ENCODE assay signal across 8 cellular contexts in the genomic region with DNA sequence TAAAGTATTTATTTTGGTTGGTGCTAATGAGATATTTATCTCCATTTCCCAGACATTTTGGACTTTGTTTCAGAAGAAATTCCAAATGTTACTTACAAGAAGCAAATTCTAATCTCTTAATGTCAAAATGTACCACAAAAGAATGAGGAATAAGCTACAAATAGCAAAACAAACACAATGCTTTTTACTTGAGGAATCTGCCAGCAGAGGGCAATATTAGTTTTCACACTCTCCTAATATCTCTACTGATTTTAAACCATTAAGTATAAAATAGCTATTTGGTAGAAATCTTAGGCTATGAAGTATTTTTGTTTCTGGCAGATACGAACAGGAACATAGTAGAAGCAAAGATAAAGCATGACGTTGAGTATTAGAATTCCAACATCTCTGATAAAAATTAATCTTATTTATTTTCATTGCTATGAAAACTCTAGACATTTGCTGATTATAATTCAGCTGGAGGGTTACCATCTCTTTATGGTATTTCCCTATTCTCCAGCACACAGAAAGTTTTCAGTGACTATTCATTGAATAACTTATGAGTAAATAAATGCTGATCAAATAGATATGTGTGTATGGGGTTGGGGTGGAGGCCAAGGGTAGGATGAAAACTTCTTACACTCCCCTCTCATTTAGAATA. TPM values are rescaled to one million over a fixed set of nuclear protein-coding genes. Genes with fewer than 3 reads are reported as not detected.
A peak's percentile ranks its signal among the peaks of the same experiment; 100 is the strongest.
DNase-seq lines count a peak whose midpoint lies in the region; ATAC-seq, FAIRE-seq and TF ChIP-seq lines count a peak whose summit lies in the region.

No MANE protein-coding gene starts in this region.

- no peaks in the 10 kb centered on the region for H3K9me3 Mint-ChIP-seq in astrocyte (ENCODE audit: unreplicated experiment)

- TF ChIP-seq CTCF in C4-2B (conservative IDR thresholded peaks at IDR 0.05) (peak; percentile 78), astrocyte (IDR thresholded peaks at IDR 0.05; ENCODE audit: insufficient read depth, low read depth, low read length) (peak; percentile 48)

- no peak for FAIRE-seq in astrocyte (lab: Jason Lieb, UNC)

- H3K9me3 ChIP-seq in Karpas-422 (ENCODE audit: low read length): no peaks in the 10 kb centered on the region
- no peaks in the 10 kb centered on the region for H3K9me3 ChIP-seq in astrocyte (ENCODE audit: insufficient read depth, low read depth, low read length)

- H3K4me1 ChIP-seq in Karpas-422 (ENCODE audit: low read length): no peaks in the 10 kb centered on the region
- peaks cover 11% of the 10 kb centered on the region for H3K4me1 ChIP-seq in astrocyte (ENCODE audit: insufficient read depth, low read length)

- H4K20me1 ChIP-seq in Karpas-422 (ENCODE audit: insufficient read depth, low read depth, low read length): no peaks in the 10 kb centered on the region
- H4K20me1 ChIP-seq in astrocyte (ENCODE audit: insufficient read depth, low read length): no peaks in the 10 kb centered on the region

- no peaks in the 10 kb centered on the region for H3K79me2 ChIP-seq in Karpas-422 (ENCODE audit: low read length)
- no peaks in the 10 kb centered on the region for H3K79me2 ChIP-seq in astrocyte (ENCODE audit: insufficient read depth, low read length)

- DNase-seq in Karpas-422 (peak; percentile 69), astrocyte (ENCODE audit: low read depth) (peak; percentile 76), kidney glomerular epithelial cell (lab: John Stamatoyannopoulos, UW) (peak; percentile 24), DMS79 treated with DMSO at 0.1 percent for 48 hours (lab: John Stamatoyannopoulos, UW) (no peak)
- DNase-seq in activated CD4-positive, CD25-positive, alpha-beta regulatory T cell (lab: John Stamatoyannopoulos, UW): no peak

- H3K36me3 Mint-ChIP-seq in astrocyte (ENCODE audit: low read depth, unreplicated experiment): no peaks in the 10 kb centered on the region

- H3K4me3 ChIP-seq in Karpas-422 (ENCODE audit: low read length) (no peak overlapping the region), astrocyte (ENCODE audit: insufficient read depth, low read depth, low read length) (no peak overlapping the region)

- H3K27me3 Mint-ChIP-seq in astrocyte (ENCODE audit: low read depth, unreplicated experiment): no peaks in the 10 kb centered on the region

- H3K4me3 Mint-ChIP-seq in astrocyte (ENCODE audit: unreplicated experiment): no peak overlapping the region

- H3K4me2 ChIP-seq in Karpas-422 (ENCODE audit: low read depth, low read length, poor library complexity, severe bottlenecking): no peak overlapping the region
- H3K4me2 ChIP-seq in astrocyte (ENCODE audit: low read length): no peak overlapping the region

- peaks cover 14% of the 10 kb centered on the region for H3K4me1 Mint-ChIP-seq in astrocyte (ENCODE audit: low read depth, unreplicated experiment)

- no peaks in the 10 kb centered on the region for H3K36me3 ChIP-seq in Karpas-422 (ENCODE audit: insufficient read depth, low read length)
- H3K36me3 ChIP-seq in astrocyte (ENCODE audit: insufficient read depth, low read length): no peaks in the 10 kb centered on the region

- ATAC-seq in HG02763 (IDR thresholded peaks at IDR 0.05; ENCODE audit: unreplicated experiment) (no peak), HG02852 (IDR thresholded peaks at IDR 0.05; ENCODE audit: unreplicated experiment) (no peak)

- H3K27me3 ChIP-seq in Karpas-422 (ENCODE audit: low read length): no peaks in the 10 kb centered on the region
- no peaks in the 10 kb centered on the region for H3K27me3 ChIP-seq in astrocyte (ENCODE audit: insufficient read depth, low read length)

- no peak overlapping the region for H3K9ac ChIP-seq in Karpas-422 (ENCODE audit: low read length)
- H3K9ac ChIP-seq in astrocyte (ENCODE audit: low read length): no peak overlapping the region

- H3K27ac ChIP-seq in C4-2B (no peak overlapping the region), Karpas-422 (ENCODE audit: low read length) (no peak overlapping the region), astrocyte (ENCODE audit: low read depth, low read length) (no peak overlapping the region)

- no peak overlapping the region for H2AFZ ChIP-seq in Karpas-422 (ENCODE audit: low read length)
- no peak overlapping the region for H2AFZ ChIP-seq in astrocyte (ENCODE audit: low read depth, low read length)

- no peaks in the 10 kb centered on the region for H3K9me2 ChIP-seq in Karpas-422 (replicated peaks; ENCODE audit: insufficient read depth, low read length)

- no peak overlapping the region for H3K27ac Mint-ChIP-seq in astrocyte (ENCODE audit: unreplicated experiment)

RNA-seq across cellular contexts. Expression of gene HMCN1, which starts 13.4 kb away (rescaled TPM):
- 0.18 and 0.63 TPM in 2 replicates for total RNA-seq in Karpas-422 (2014; rRNA removed; shearing (Covaris generic); ENCODE audit: low replicate concordance)
- total RNA-seq in astrocyte: 19.7 and 29.6 TPM in 2 replicates

Comparison
In these comparisons a context has a peak if more than half of its experiments do, and no peak if none do; other contexts are left out.
1. DNase-seq: peak in Karpas-422 (single experiment), astrocyte (single experiment) and kidney glomerular epithelial cell (single experiment); none in activated CD4-positive, CD25-positive, alpha-beta regulatory T cell (0 of 4) and DMS79 treated with DMSO at 0.1 percent for 48 hours (single experiment).
2. RNA of gene HMCN1, which starts 13.4 kb away (total RNA-seq): 19.7 to 29.6 TPM in astrocyte; 0.18 to 0.63 TPM in Karpas-422; every median in the first group is over 10 times any median in the second.